ENCODE assay signal across 20 cellular contexts in the genomic region with DNA sequence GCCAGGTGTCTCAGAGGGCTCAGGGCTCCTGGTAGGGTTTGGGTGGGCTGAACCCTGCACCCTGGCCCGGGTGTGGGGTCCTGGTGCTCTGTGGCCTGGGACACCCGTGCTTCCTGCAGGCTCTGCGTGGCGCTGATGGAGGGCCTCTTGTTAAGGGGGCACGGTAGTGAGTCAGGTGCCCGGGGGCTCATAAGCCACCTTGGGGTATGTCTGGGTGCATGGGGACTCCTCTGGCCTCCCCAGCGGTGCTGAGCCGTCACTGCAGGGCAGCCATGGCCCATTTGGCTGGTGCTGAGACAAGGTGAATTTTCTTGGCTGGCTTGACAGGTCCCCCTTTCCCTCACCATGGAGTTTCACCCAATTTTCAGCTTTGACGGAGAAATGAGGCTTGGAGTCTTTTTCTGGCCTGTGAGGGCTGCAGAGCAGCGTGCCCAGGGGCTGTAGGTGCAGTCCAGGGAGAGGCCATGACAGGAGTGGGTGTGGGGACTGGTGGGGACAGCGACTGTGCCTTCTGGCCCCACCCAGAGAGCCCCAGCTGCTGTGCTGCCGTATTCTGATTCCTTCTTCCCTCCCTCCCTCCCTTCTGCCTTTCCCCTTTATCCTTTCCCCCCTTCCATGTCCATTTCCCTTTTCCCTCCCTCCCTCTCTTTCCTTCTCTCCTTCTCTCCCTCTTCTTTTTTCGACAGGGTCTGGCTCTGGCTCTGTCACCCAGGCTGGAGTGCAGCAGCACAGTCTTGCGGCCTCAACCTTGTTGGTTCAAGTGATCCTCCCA. TPM values are rescaled to one million over a fixed set of nuclear protein-coding genes. Genes with fewer than 3 reads are reported as not detected.
DNase-seq lines count a peak whose midpoint lies in the region; ATAC-seq, FAIRE-seq and TF ChIP-seq lines count a peak whose summit lies in the region.
"Had no signal": no experiment of that assay in that cellular context is flagged by ENCODE, and none has a peak within 500 bp of the region (broad histone marks: within the 10 kb centered on the region; RNA-seq: fewer than 3 reads in every experiment).

No MANE protein-coding gene starts in this region.

- H3K36me3 Mint-ChIP-seq in activated naive CD8-positive, alpha-beta T cell: no peaks in the 10 kb centered on the region
- H3K36me3 Mint-ChIP-seq in activated naive CD8-positive, alpha-beta T cell treated with anti-CD3 and anti-CD28 coated beads for 36 hours: peaks cover 3% of the 10 kb centered on the region
- H3K36me3 Mint-ChIP-seq in astrocyte (ENCODE audit: low read depth, unreplicated experiment): peaks cover 3% of the 10 kb centered on the region
- H3K36me3 Mint-ChIP-seq in immature natural killer cell: no peaks in the 10 kb centered on the region

- no peak overlapping the region for H3K4me3 Mint-ChIP-seq in activated naive CD8-positive, alpha-beta T cell
- no peak overlapping the region for H3K4me3 Mint-ChIP-seq in activated naive CD8-positive, alpha-beta T cell treated with anti-CD3 and anti-CD28 coated beads for 36 hours
- H3K4me3 Mint-ChIP-seq in astrocyte (ENCODE audit: unreplicated experiment) (peak overlapping the region; percentile 34), immature natural killer cell (no peak overlapping the region)
- no peak overlapping the region for H3K4me3 Mint-ChIP-seq in stimulated activated naive CD8-positive, alpha-beta T cell treated with anti-CD3 and anti-CD28 coated beads, Interleukin-15, amount 100 ng/mL, for 72 hours
- H3K4me3 Mint-ChIP-seq: activated CD4-positive, alpha-beta T cell treated with anti-CD3 and anti-CD28 coated beads, Interleukin-2, amount 10 ng/mL, durations not matched to agents 24 days and 14 days; CD14-positive monocyte had no signal

- peak; percentile 28 for ATAC-seq in stimulated activated naive CD8-positive, alpha-beta T cell treated with anti-CD3 and anti-CD28 coated beads, Interleukin-15, amount 100 ng/mL, for 72 hours
- ATAC-seq in GM19328 (IDR thresholded peaks at IDR 0.05; ENCODE audit: unreplicated experiment) (no peak), HG03095 (IDR thresholded peaks at IDR 0.05; ENCODE audit: unreplicated experiment) (no peak)
- ATAC-seq: PC-3 had no signal

- no peaks in the 10 kb centered on the region for H3K36me3 ChIP-seq in astrocyte (ENCODE audit: insufficient read depth, low read length)
- peaks cover 0 to 6% (median 0%) of the 10 kb centered on the region in 3 donors for H3K36me3 ChIP-seq in esophagus squamous epithelium
- H3K36me3 ChIP-seq: SJSA1, transverse colon had no signal

- no peak overlapping the region for H3K9ac ChIP-seq in astrocyte (ENCODE audit: low read length)

- peaks cover 44% of the 10 kb centered on the region for H3K4me1 Mint-ChIP-seq in activated naive CD8-positive, alpha-beta T cell (ENCODE audit: low read depth)
- H3K4me1 Mint-ChIP-seq in activated naive CD8-positive, alpha-beta T cell treated with anti-CD3 and anti-CD28 coated beads for 36 hours: peaks cover 36% of the 10 kb centered on the region
- peaks cover 26% of the 10 kb centered on the region for H3K4me1 Mint-ChIP-seq in astrocyte (ENCODE audit: low read depth, unreplicated experiment)
- peaks cover 21 to 25% of the 10 kb centered on the region in 2 donors for H3K4me1 Mint-ChIP-seq in immature natural killer cell
- H3K4me1 Mint-ChIP-seq in stimulated activated naive CD8-positive, alpha-beta T cell treated with anti-CD3 and anti-CD28 coated beads, Interleukin-15, amount 100 ng/mL, for 72 hours: peaks cover 80% of the 10 kb centered on the region

- no peak overlapping the region for H2AFZ ChIP-seq in astrocyte (ENCODE audit: low read depth, low read length)

- TF ChIP-seq POLR2A in esophagus squamous epithelium (IDR thresholded peaks at IDR 0.05): no peak

- DNase-seq in activated naive CD8-positive, alpha-beta T cell treated with anti-CD3 and anti-CD28 coated beads for 36 hours: no peak
- no peak for DNase-seq in astrocyte (ENCODE audit: low read depth)
- DNase-seq in immature natural killer cell: no peak
- no peak for DNase-seq in stimulated activated naive CD8-positive, alpha-beta T cell treated with anti-CD3 and anti-CD28 coated beads, Interleukin-15, amount 100 ng/mL, for 72 hours
- no peak for DNase-seq in esophagus squamous epithelium (lab: John Stamatoyannopoulos, UW)
- DNase-seq: ACHN; activated CD4-positive, alpha-beta T cell treated with anti-CD3 and anti-CD28 coated beads, Interleukin-2, amount 10 ng/mL, durations not matched to agents 24 days and 14 days; activated T-cell treated with anti-CD3 and anti-CD28 coated beads for 4 hours; DMS79; islet precursor cell; mesenchymal stem cell; NCI-H1105 treated with DMSO at 0.1 percent for 48 hours; NCI-H2171 treated with DMSO at 0.1 percent for 48 hours; PC-3; transverse colon had no signal

- H3K9me3 ChIP-seq in astrocyte (ENCODE audit: insufficient read depth, low read depth, low read length) (no peaks in the 10 kb centered on the region), esophagus squamous epithelium (no peaks in the 10 kb centered on the region)
- H3K9me3 ChIP-seq: SJSA1, transverse colon had no signal

- H3K4me1 ChIP-seq in astrocyte (ENCODE audit: insufficient read depth, low read length) (peaks cover 18% of the 10 kb centered on the region), esophagus squamous epithelium (peaks cover 45 to 92% (median 64%) of the 10 kb centered on the region in 3 donors)

- H3K27ac ChIP-seq in astrocyte (ENCODE audit: low read depth, low read length): no peak overlapping the region
- peak overlapping the region in 1 of 4 donors; percentile 9 for H3K27ac ChIP-seq in esophagus squamous epithelium
- H3K27ac ChIP-seq: SJSA1, transverse colon had no signal

- no peaks in the 10 kb centered on the region for H3K9me3 Mint-ChIP-seq in activated naive CD8-positive, alpha-beta T cell (ENCODE audit: low read depth)
- H3K9me3 Mint-ChIP-seq in activated naive CD8-positive, alpha-beta T cell treated with anti-CD3 and anti-CD28 coated beads for 36 hours: no peaks in the 10 kb centered on the region
- H3K9me3 Mint-ChIP-seq in astrocyte (ENCODE audit: unreplicated experiment) (no peaks in the 10 kb centered on the region), immature natural killer cell (no peaks in the 10 kb centered on the region)
- no peaks in the 10 kb centered on the region for H3K9me3 Mint-ChIP-seq in stimulated activated naive CD8-positive, alpha-beta T cell treated with anti-CD3 and anti-CD28 coated beads, Interleukin-15, amount 100 ng/mL, for 72 hours
- H3K9me3 Mint-ChIP-seq: activated CD4-positive, alpha-beta T cell treated with anti-CD3 and anti-CD28 coated beads, Interleukin-2, amount 10 ng/mL, durations not matched to agents 24 days and 14 days; CD14-positive monocyte had no signal

- TF ChIP-seq CTCF in astrocyte (IDR thresholded peaks at IDR 0.05; ENCODE audit: insufficient read depth, low read depth, low read length) (no peak), esophagus squamous epithelium (IDR thresholded peaks at IDR 0.05) (no peak)

- H3K27me3 Mint-ChIP-seq in activated naive CD8-positive, alpha-beta T cell: no peaks in the 10 kb centered on the region
- no peaks in the 10 kb centered on the region for H3K27me3 Mint-ChIP-seq in activated naive CD8-positive, alpha-beta T cell treated with anti-CD3 and anti-CD28 coated beads for 36 hours
- H3K27me3 Mint-ChIP-seq in astrocyte (ENCODE audit: low read depth, unreplicated experiment) (no peaks in the 10 kb centered on the region), immature natural killer cell (ENCODE audit: low read depth in 3 of 3) (peaks cover 2 to 42% (median 2%) of the 10 kb centered on the region in 3 donors)
- H3K27me3 Mint-ChIP-seq in stimulated activated naive CD8-positive, alpha-beta T cell treated with anti-CD3 and anti-CD28 coated beads, Interleukin-15, amount 100 ng/mL, for 72 hours: no peaks in the 10 kb centered on the region
- H3K27me3 Mint-ChIP-seq: activated CD4-positive, alpha-beta T cell treated with anti-CD3 and anti-CD28 coated beads, Interleukin-2, amount 10 ng/mL, durations not matched to agents 24 days and 14 days had no signal

- intact Hi-C loops in esophagus squamous epithelium (cut with DNase I): no loop called here

- no peaks in the 10 kb centered on the region for H3K27me3 ChIP-seq in astrocyte (ENCODE audit: insufficient read depth, low read length)
- no peaks in the 10 kb centered on the region for H3K27me3 ChIP-seq in esophagus squamous epithelium
- H3K27me3 ChIP-seq: SJSA1, transverse colon had no signal

- H4K20me1 ChIP-seq in astrocyte (ENCODE audit: insufficient read depth, low read length): peaks cover 100% of the 10 kb centered on the region

- peak overlapping the region; percentile 46 for H3K27ac Mint-ChIP-seq in activated naive CD8-positive, alpha-beta T cell
- no peak overlapping the region for H3K27ac Mint-ChIP-seq in activated naive CD8-positive, alpha-beta T cell treated with anti-CD3 and anti-CD28 coated beads for 36 hours
- H3K27ac Mint-ChIP-seq in astrocyte (ENCODE audit: unreplicated experiment) (peak overlapping the region; percentile 69), immature natural killer cell (peak overlapping the region in 4 of 6 donors; percentile 51 to 73 (median 66))
- peak overlapping the region in 1 of 2 donors; percentile 74 for H3K27ac Mint-ChIP-seq in stimulated activated naive CD8-positive, alpha-beta T cell treated with anti-CD3 and anti-CD28 coated beads, Interleukin-15, amount 100 ng/mL, for 72 hours

- no peak for FAIRE-seq in astrocyte (lab: Jason Lieb, UNC)

- peaks cover 99% of the 10 kb centered on the region for H3K79me2 ChIP-seq in astrocyte (ENCODE audit: insufficient read depth, low read length)

- no peak overlapping the region for H3K4me3 ChIP-seq in astrocyte (ENCODE audit: insufficient read depth, low read depth, low read length)
- no peak overlapping the region for H3K4me3 ChIP-seq in esophagus squamous epithelium
- H3K4me3 ChIP-seq: SJSA1, transverse colon had no signal

- 67 to 83% methylated on average over 6 to 11 of the region's 14 CpGs for WGBS in esophagus squamous epithelium, 2 donors

- H3K4me2 ChIP-seq in astrocyte (ENCODE audit: low read length): no peak overlapping the region

RNA-seq across cellular contexts. Expression of a gene that starts 40.4 kb away (rescaled TPM):
- total RNA-seq in activated naive CD8-positive, alpha-beta T cell treated with anti-CD3 and anti-CD28 coated beads for 36 hours: 10 to 100 TPM; 25.4 to 27.3 TPM
- total RNA-seq in astrocyte (63.4 and 66.2 TPM in 2 replicates), esophagus squamous epithelium (10 to 100 TPM; 18.2 to 38.8 (median 25.2) TPM)
- 1 to 10 TPM in 1 of 3 donors, under 1 TPM in 1, not detected in 1; 0.87 to 1.0 TPM for polyA plus RNA-seq in immature natural killer cell
